Comparison of ENCODE assay signal across 17 cellular contexts in genomic region chr16:70724146-70725023, GRCh38. TPM values are rescaled to one million over a fixed set of nuclear protein-coding genes. Genes with fewer than 3 reads are reported as not detected.
A peak's percentile ranks its signal among the peaks of the same experiment; 100 is the strongest.
DNase-seq lines count a peak whose midpoint lies in the region; ATAC-seq and TF ChIP-seq lines count a peak whose summit lies in the region.
"Had no signal": no experiment of that assay in that cellular context is flagged by ENCODE, and none has a peak within 500 bp of the region (broad histone marks: within the 10 kb centered on the region; RNA-seq: fewer than 3 reads in every experiment).

No MANE protein-coding gene starts in this region.

- no peak overlapping the region for H3K27ac Mint-ChIP-seq in CD8-positive, alpha-beta memory T cell
- H3K27ac Mint-ChIP-seq: activated naive CD8-positive, alpha-beta T cell treated with anti-CD3 and anti-CD28 coated beads for 36 hours; T-helper 2 cell treated with Interferon-gamma antibody and Interleukin-4, amounts not matched to agents 5 μg/mL and 100 μg/mL, for 36 hours had no signal

- ATAC-seq in Right ventricle myocardium superior (ENCODE audit: poor library complexity), result no peak
- ATAC-seq: naive thymus-derived CD8-positive, alpha-beta T cell had no signal

- H3K36me3 Mint-ChIP-seq in CD8-positive, alpha-beta memory T cell, result peaks cover 18 to 78% (median 24%) of the 10 kb centered on the region in 3 donors

- H3K27me3 Mint-ChIP-seq in CD8-positive, alpha-beta memory T cell, result no peaks in the 10 kb centered on the region
- H3K27me3 Mint-ChIP-seq: activated naive CD8-positive, alpha-beta T cell treated with anti-CD3 and anti-CD28 coated beads for 36 hours; CD4-positive, alpha-beta memory T cell; naive thymus-derived CD8-positive, alpha-beta T cell had no signal

- no peak for TF ChIP-seq RAD21 in liver (IDR thresholded peaks at IDR 0.05)

- DNase-seq in left ventricle myocardium inferior, result no peak
- DNase-seq in Right ventricle myocardium superior, result no peak
- DNase-seq in vagina (ENCODE audit: extremely low spot score in 2 of 2), result no peak
- DNase-seq in effector memory CD4-positive, alpha-beta T cell, result no peak
- no peak for DNase-seq in CD8-positive, alpha-beta memory T cell
- no peak for DNase-seq in activated CD8-positive, alpha-beta memory T cell treated with anti-CD3 and anti-CD28 coated beads, Interleukin-2, amount 50 U/mL, for 48 hours
- DNase-seq: activated CD4-positive, CD25-positive, alpha-beta regulatory T cell treated with anti-CD3 and anti-CD28 coated beads, Interleukin-2, amount 50 U/mL, for 72 hours; activated naive CD8-positive, alpha-beta T cell treated with anti-CD3 and anti-CD28 coated beads for 36 hours; CD4-positive, alpha-beta memory T cell; cerebellar nuclear complex; naive thymus-derived CD8-positive, alpha-beta T cell; NCI-H146; NCI-H226; stimulated activated CD4-positive, alpha-beta T cell treated with anti-CD3 and anti-CD28 coated beads, Interleukin-2, amount 100 ng/mL, for 24 hours had no signal

- no peak for TF ChIP-seq POLR2A in vagina (IDR thresholded peaks at IDR 0.05)

- TF ChIP-seq CTCF in left ventricle myocardium inferior (IDR thresholded peaks at IDR 0.05; ENCODE audit: borderline replicate concordance) (no peak), liver (IDR thresholded peaks at IDR 0.05; ENCODE audit: low read depth, low read length, missing input control) (no peak), vagina (IDR thresholded peaks at IDR 0.05) (no peak)

- peaks cover 0 to 4% (median 0%) of the 10 kb centered on the region in 3 donors for H3K4me1 Mint-ChIP-seq in CD8-positive, alpha-beta memory T cell

- H3K9me3 ChIP-seq in left ventricle myocardium inferior (replicated peaks) (no peaks in the 10 kb centered on the region), liver (ENCODE audit: control insufficient read depth in 4 of 4, low read length in 3 of 4) (no peaks in the 10 kb centered on the region), vagina (no peaks in the 10 kb centered on the region)
- H3K9me3 ChIP-seq in effector memory CD4-positive, alpha-beta T cell (ENCODE audit: control insufficient read depth, low read length), result no peaks in the 10 kb centered on the region
- no peaks in the 10 kb centered on the region for H3K9me3 ChIP-seq in CD8-positive, alpha-beta memory T cell (ENCODE audit: low read length)

- no peak overlapping the region for H3K4me3 Mint-ChIP-seq in CD8-positive, alpha-beta memory T cell
- H3K4me3 Mint-ChIP-seq: activated naive CD8-positive, alpha-beta T cell treated with anti-CD3 and anti-CD28 coated beads for 36 hours; CD4-positive, alpha-beta memory T cell; naive thymus-derived CD8-positive, alpha-beta T cell; T-helper 2 cell treated with Interferon-gamma antibody and Interleukin-4, amounts not matched to agents 5 μg/mL and 100 μg/mL, for 36 hours had no signal

- intact Hi-C loops in left ventricle myocardium inferior (cut with micrococcal nuclease), result no loop called here
- intact Hi-C loops in Right ventricle myocardium superior (cut with DNase I), result no loop called here
- intact Hi-C loops in vagina (cut with DNase I), result no loop called here

- no peak overlapping the region for H3K4me3 ChIP-seq in left ventricle myocardium inferior
- peak overlapping the region in 1 of 3 donors; percentile 24 for H3K4me3 ChIP-seq in liver (ENCODE audit: low read depth in 1 of 3, low read length in 3 of 3)
- no peak overlapping the region for H3K4me3 ChIP-seq in rectal smooth muscle tissue (ENCODE audit: low read length)
- H3K4me3 ChIP-seq in vagina, result no peak overlapping the region
- H3K4me3 ChIP-seq in effector memory CD4-positive, alpha-beta T cell (ENCODE audit: insufficient read depth, low read depth, low read length, poor library complexity, severe bottlenecking), result no peak overlapping the region
- no peak overlapping the region for H3K4me3 ChIP-seq in CD8-positive, alpha-beta memory T cell (ENCODE audit: low read length)

- POLR2A ChIA-PET in CD8-positive, alpha-beta memory T cell (lab: Charles Lee), result no interaction called here

- CTCF ChIA-PET in CD8-positive, alpha-beta memory T cell (lab: Charles Lee), result no interaction called here

- H3K27ac ChIP-seq in left ventricle myocardium inferior (replicated peaks) (peak overlapping the region; percentile 95), liver (ENCODE audit: low read depth in 1 of 2, low read length in 2 of 2) (peak overlapping the region; percentile 90 to 97), rectal smooth muscle tissue (ENCODE audit: low read depth, low read length) (peak overlapping the region; percentile 96), vagina (peak overlapping the region; percentile 95)
- no peak overlapping the region for H3K27ac ChIP-seq in effector memory CD4-positive, alpha-beta T cell (ENCODE audit: insufficient read depth, low read length, poor library complexity, severe bottlenecking)
- H3K27ac ChIP-seq in CD8-positive, alpha-beta memory T cell (ENCODE audit: low read depth, low read length), result no peak overlapping the region

- H3K9ac ChIP-seq in liver (ENCODE audit: low read depth in 1 of 2, low read length in 2 of 2) (peak overlapping the region in 1 of 2 donors; percentile 66), rectal smooth muscle tissue (ENCODE audit: low read length) (no peak overlapping the region)

- peaks cover 43% of the 10 kb centered on the region for H3K4me1 ChIP-seq in left ventricle myocardium inferior
- peaks cover 19 to 38% (median 28%) of the 10 kb centered on the region in 4 donors for H3K4me1 ChIP-seq in liver (ENCODE audit: control insufficient read depth in 4 of 4, insufficient read depth in 4 of 4, low read length in 3 of 4)
- peaks cover 27% of the 10 kb centered on the region for H3K4me1 ChIP-seq in rectal smooth muscle tissue (ENCODE audit: control insufficient read depth, insufficient read depth, low read length)
- peaks cover 42% of the 10 kb centered on the region for H3K4me1 ChIP-seq in vagina
- H3K4me1 ChIP-seq in effector memory CD4-positive, alpha-beta T cell (ENCODE audit: control insufficient read depth, insufficient read depth, low read length, poor library complexity, severe bottlenecking), result no peaks in the 10 kb centered on the region
- no peaks in the 10 kb centered on the region for H3K4me1 ChIP-seq in CD8-positive, alpha-beta memory T cell (ENCODE audit: insufficient read depth, low read length)

- 39% methylated on average over 15 of the region's 15 CpGs for WGBS in liver

- no peaks in the 10 kb centered on the region for H3K9me3 Mint-ChIP-seq in CD8-positive, alpha-beta memory T cell
- H3K9me3 Mint-ChIP-seq: activated naive CD8-positive, alpha-beta T cell treated with anti-CD3 and anti-CD28 coated beads for 36 hours; CD4-positive, alpha-beta memory T cell; naive thymus-derived CD8-positive, alpha-beta T cell; T-helper 2 cell treated with Interferon-gamma antibody and Interleukin-4, amounts not matched to agents 5 μg/mL and 100 μg/mL, for 36 hours had no signal

- H3K36me3 ChIP-seq in left ventricle myocardium inferior (peaks cover 11% of the 10 kb centered on the region), liver (ENCODE audit: control insufficient read depth in 4 of 4, insufficient read depth in 3 of 4, low read depth in 1 of 4, low read length in 3 of 4) (peaks cover 0 to 8% (median 3%) of the 10 kb centered on the region in 4 donors), rectal smooth muscle tissue (ENCODE audit: control insufficient read depth, insufficient read depth, low read length) (no peaks in the 10 kb centered on the region), vagina (no peaks in the 10 kb centered on the region)
- H3K36me3 ChIP-seq in effector memory CD4-positive, alpha-beta T cell (ENCODE audit: control insufficient read depth, insufficient read depth, low read length), result peaks cover 26% of the 10 kb centered on the region
- H3K36me3 ChIP-seq in CD8-positive, alpha-beta memory T cell (ENCODE audit: insufficient read depth, low read length), result no peaks in the 10 kb centered on the region

- H3K27me3 ChIP-seq in left ventricle myocardium inferior (ENCODE audit: low read depth) (no peaks in the 10 kb centered on the region), liver (ENCODE audit: control insufficient read depth in 4 of 4, insufficient read depth in 4 of 4, low read length in 3 of 4) (no peaks in the 10 kb centered on the region), rectal smooth muscle tissue (ENCODE audit: control insufficient read depth, insufficient read depth, low read length) (no peaks in the 10 kb centered on the region), vagina (no peaks in the 10 kb centered on the region)
- no peaks in the 10 kb centered on the region for H3K27me3 ChIP-seq in effector memory CD4-positive, alpha-beta T cell (replicated peaks; ENCODE audit: control insufficient read depth, insufficient read depth, low read length, poor library complexity, severe bottlenecking)
- H3K27me3 ChIP-seq in CD8-positive, alpha-beta memory T cell (ENCODE audit: insufficient read depth, low read length, poor library complexity, severe bottlenecking), result no peaks in the 10 kb centered on the region

TF ChIP-seq in liver, 16 proteins besides CTCF, POLR2A, EP300 and RAD21:
- TF ChIP-seq RXRA (IDR thresholded peaks at IDR 0.05) (peak in 1 of 2 donors; percentile 18), HNF4G (IDR thresholded peaks at IDR 0.05) (peak; percentile 56), HNF4A (conservative IDR thresholded peaks at IDR 0.05) (peak; percentile 80 to 85), SP1 (IDR thresholded peaks at IDR 0.05) (peak; percentile 74), EGR1 (IDR thresholded peaks at IDR 0.05; ENCODE audit: low read depth in 2 of 2) (no peak), FOXA2 (IDR thresholded peaks at IDR 0.05) (no peak), TAF1 (conservative IDR thresholded peaks at IDR 0.05) (peak; percentile 50), YY1 (IDR thresholded peaks at IDR 0.05) (peak; percentile 60)

RNA-seq across cellular contexts. Expression of gene MTSS2, which starts 38.5 kb away (rescaled TPM):
- total RNA-seq in left ventricle myocardium inferior, result 83.9 TPM
- total RNA-seq in Right ventricle myocardium superior, result 74.1 TPM
- 10 to 100 TPM; 26.7 to 45.1 TPM for total RNA-seq in liver
- 10 to 100 TPM in 1 of 2 donors, 1 to 10 TPM in 1; 3.8 to 95.7 TPM for polyA plus RNA-seq in liver
- total RNA-seq in vagina, result 102 TPM
- 1 to 10 TPM; 2.2 to 3.0 TPM for total RNA-seq in CD8-positive, alpha-beta memory T cell
- polyA plus RNA-seq in CD8-positive, alpha-beta memory T cell, result not detected
- polyA plus RNA-seq: CD4-positive, alpha-beta memory T cell had no signal

Comparison
In these comparisons a context has a peak if more than half of its experiments do, and no peak if none do; other contexts are left out.
1. H3K27ac ChIP-seq: peak in left ventricle myocardium inferior (single experiment), liver (2 of 2), rectal smooth muscle tissue (single experiment) and vagina (single experiment); none in effector memory CD4-positive, alpha-beta T cell (single experiment) and CD8-positive, alpha-beta memory T cell (single experiment).
2. RNA of gene MTSS2, which starts 38.5 kb away (total RNA-seq): 102 TPM in vagina (single experiment), 83.9 TPM in left ventricle myocardium inferior (single experiment), 74.1 TPM in Right ventricle myocardium superior (single experiment) and 26.7 to 45.1 TPM in liver; 2.2 to 3.0 TPM in CD8-positive, alpha-beta memory T cell; every median in the first group is over 4 times any median in the second.